Comparison of ENCODE assay signal across 8 cellular contexts in genomic region chrX:71534773-71535544, GRCh38. TPM values are rescaled to one million over a fixed set of nuclear protein-coding genes. Genes with fewer than 3 reads are reported as not detected.
DNase-seq lines count a peak whose midpoint lies in the region; ATAC-seq and TF ChIP-seq lines count a peak whose summit lies in the region.

No MANE protein-coding gene starts in this region.

- peak overlapping the region; percentile 47 to 83 (median 71) for H3K4me3 ChIP-seq in dorsolateral prefrontal cortex

- H3K4me3 Mint-ChIP-seq in CD14-positive monocyte (peak overlapping the region; percentile 96), neural crest cell (peak overlapping the region; percentile 94)

- peaks cover 0 to 24% (median 11%) of the 10 kb centered on the region in 7 donors for H3K9me3 Mint-ChIP-seq in CD14-positive monocyte
- no peaks in the 10 kb centered on the region for H3K9me3 Mint-ChIP-seq in neural crest cell

- ATAC-seq in HG03342 (IDR thresholded peaks at IDR 0.05; ENCODE audit: unreplicated experiment), result no peak
- ATAC-seq in GM18861 (IDR thresholded peaks at IDR 0.05; ENCODE audit: unreplicated experiment), result no peak

- H3K4me1 Mint-ChIP-seq in CD14-positive monocyte, result peaks cover 39% of the 10 kb centered on the region
- peaks cover 31% of the 10 kb centered on the region for H3K4me1 Mint-ChIP-seq in neural crest cell

- H3K36me3 Mint-ChIP-seq in CD14-positive monocyte, result peaks cover 7 to 9% of the 10 kb centered on the region in 2 donors
- peaks cover 12% of the 10 kb centered on the region for H3K36me3 Mint-ChIP-seq in neural crest cell (ENCODE audit: low read depth)

- no peak for TF ChIP-seq CTCF in CD14-positive monocyte (IDR thresholded peaks at IDR 0.05)
- TF ChIP-seq CTCF in dorsolateral prefrontal cortex (IDR thresholded peaks at IDR 0.05 in 54 of 56, conservative IDR thresholded peaks at IDR 0.05 in 2 of 56; ENCODE audit: low read depth in 1 of 56, partially characterized antibody in 56 of 56), result no peak
- TF ChIP-seq CTCF in neural crest cell (conservative IDR thresholded peaks at IDR 0.05), result no peak
- TF ChIP-seq CTCF in RWPE1 (conservative IDR thresholded peaks at IDR 0.05; ENCODE audit: low read depth), result no peak

- intact Hi-C loops in CD14-positive monocyte (cut with micrococcal nuclease) (no loop called here), dorsolateral prefrontal cortex (cut with DNase I) (loop anchor here in 1 of 2 donors (5.0 kb wide), 1 partner anchor 43 kb away; no protein-coding TSS in a partner anchor)

- no peak for DNase-seq in CD14-positive monocyte (ENCODE audit: low spot score)
- DNase-seq in M059J (ENCODE audit: low read depth), result peak; percentile 23
- DNase-seq in dorsolateral prefrontal cortex, result no peak
- DNase-seq in neural crest cell (ENCODE audit: low read depth, low spot score), result no peak
- no peak for DNase-seq in RWPE1 (ENCODE audit: low spot score)
- DNase-seq in A172 (ENCODE audit: low spot score), result no peak

- H3K27ac ChIP-seq in dorsolateral prefrontal cortex, result peak overlapping the region in 39 of 59 donors; percentile 78 to 96 (median 91)
- no peak overlapping the region for H3K27ac ChIP-seq in RWPE1

- POLR2A ChIA-PET in RWPE1 (lab: Yijun Ruan, JAX; ENCODE audit: low non-redundant PET), result interaction anchor here (1.0 kb wide), 1 partner anchor 63 kb away, joined by 3 read pairs; no protein-coding TSS in a partner anchor

- CTCF ChIA-PET in RWPE1 (lab: Yijun Ruan, JAX), result interaction anchor here (0.6 kb wide), 1 partner anchor 11 kb away, joined by 3 read pairs; no protein-coding TSS in a partner anchor

- peak overlapping the region in 6 of 7 donors; percentile 93 to 97 (median 93) for H3K27ac Mint-ChIP-seq in CD14-positive monocyte
- H3K27ac Mint-ChIP-seq in neural crest cell (ENCODE audit: unreplicated experiment), result no peak overlapping the region

- H3K27me3 Mint-ChIP-seq in CD14-positive monocyte (ENCODE audit: low read depth in 3 of 3), result peaks cover 0 to 10% (median 0%) of the 10 kb centered on the region in 3 donors
- H3K27me3 Mint-ChIP-seq in neural crest cell (ENCODE audit: low read depth), result no peaks in the 10 kb centered on the region

- peaks cover 0 to 31% (median 6%) of the 10 kb centered on the region in 45 donors for H3K27me3 ChIP-seq in dorsolateral prefrontal cortex

RNA-seq across cellular contexts. Expression of gene OGT, which starts 2.1 kb away (rescaled TPM):
- polyA plus RNA-seq in CD14-positive monocyte, result 10 to 100 TPM; 11.7 to 14.0 TPM
- total RNA-seq in M059J (2014; rRNA removed; shearing (Covaris generic)), result 52.7 and 67.6 TPM in 2 replicates
- total RNA-seq in dorsolateral prefrontal cortex (100 to 1,000 TPM; 140 to 308 (median 220) TPM), neural crest cell (121 and 130 TPM in 2 replicates)
- 51.9 and 55.3 TPM in 2 replicates for total RNA-seq in A172 (2014; rRNA removed; shearing (Covaris generic))

RNA-seq across cellular contexts. Expression of gene GCNA, which starts 43.3 kb away (rescaled TPM):
- polyA plus RNA-seq in CD14-positive monocyte, result under 1 TPM; 0.26 to 0.27 TPM
- total RNA-seq in M059J (2014; rRNA removed; shearing (Covaris generic)), result 0.20 and 1.0 TPM in 2 replicates
- 10 to 100 TPM in 13 of 120 experiments, 1 to 10 TPM in 107; 2.3 to 23.0 (median 6.1) TPM for total RNA-seq in dorsolateral prefrontal cortex
- total RNA-seq in neural crest cell, result 2.0 and 2.3 TPM in 2 replicates
- 0.07 and 1.2 TPM in 2 replicates for total RNA-seq in A172 (2014; rRNA removed; shearing (Covaris generic))
